ENCODE assay signal across 8 cellular contexts in genomic region chr6:28335564-28336283, GRCh38. TPM values are rescaled to one million over a fixed set of nuclear protein-coding genes. Genes with fewer than 3 reads are reported as not detected.
DNase-seq lines count a peak whose midpoint lies in the region; ATAC-seq and TF ChIP-seq lines count a peak whose summit lies in the region.

Gene ZSCAN31, minus strand, starts transcription at chr6:28336148. Its CDS starts 6,465 bp downstream, at chr6:28329683.

- peaks cover 0 to 11% of the 10 kb centered on the region in 2 donors for H3K27me3 Mint-ChIP-seq in natural killer cell (ENCODE audit: low read depth in 2 of 2)

- H3K9me3 Mint-ChIP-seq in natural killer cell = peaks cover 0 to 7% of the 10 kb centered on the region in 2 donors

- peak within 1 kb of the TSS; percentile 81 for H3K4me3 ChIP-seq in Jurkat, Clone E6-1 (ENCODE audit: low read length)
- peak within 1 kb of the TSS; percentile 75 for H3K4me3 ChIP-seq in fibroblast of the aortic adventitia (ENCODE audit: low read depth, low read length)

- TF ChIP-seq CTCF in fibroblast of the aortic adventitia (IDR thresholded peaks at IDR 0.05; ENCODE audit: insufficient read depth, low read length) (no peak), natural killer cell (IDR thresholded peaks at IDR 0.05) (no peak)

- intact Hi-C loops in natural killer cell (cut with micrococcal nuclease) = loop anchor here (1.0 to 5.0 kb wide), 6 partner anchors 14 to 497 kb away; partner anchors contain the start of genes ZKSCAN3, ZKSCAN4, ZNF165 and ZSCAN26

- H3K4me3 Mint-ChIP-seq in natural killer cell = no peak within 1 kb of the TSS

- peaks cover 0 to 15% of the 10 kb centered on the region in 2 donors for H3K4me1 Mint-ChIP-seq in natural killer cell

- H3K27ac Mint-ChIP-seq in natural killer cell = no peak within 1 kb of the TSS

- peaks cover 4% of the 10 kb centered on the region for H3K36me3 Mint-ChIP-seq in natural killer cell

- DNase-seq in DMS 273 (lab: John Stamatoyannopoulos, UW; ENCODE audit: unreplicated experiment) (peak; percentile 98), RKO (ENCODE audit: low spot score) (peak; percentile 99), fibroblast of the aortic adventitia (ENCODE audit: low read depth) (peak; percentile 98), natural killer cell (peak; percentile 78)
- peak; percentile 91 for DNase-seq in Jurkat, Clone E6-1 (ENCODE audit: low read depth, low spot score)
- DNase-seq in activated effector memory CD4-positive, alpha-beta T cell treated with Interleukin-2 at 50 U/mL for 16 hours = peak; percentile 70
- DNase-seq in stimulated activated naive CD4-positive, alpha-beta T cell treated with Interleukin-2 at 50 U/mL for 16 hours (lab: John Stamatoyannopoulos, UW) = peak; percentile 76

- ATAC-seq in GM21576 (IDR thresholded peaks at IDR 0.05; ENCODE audit: unreplicated experiment) = peak; percentile 80
- ATAC-seq in natural killer cell = peak; percentile 86 to 95 (median 89)

RNA-seq across cellular contexts. Expression of gene ZSCAN31, which starts in this region (rescaled TPM):
- 5.6 TPM for polyA plus RNA-seq in Jurkat, Clone E6-1 (2012; ENCODE audit: insufficient read depth, insufficient read length)
- 13.9 and 31.2 TPM in 2 replicates for total RNA-seq in fibroblast of the aortic adventitia (ENCODE audit: low replicate concordance)
- 1 to 10 TPM in 1 of 3 donors, under 1 TPM in 2; 0.65 to 2.2 (median 0.72) TPM for total RNA-seq in natural killer cell

Comparison
In these comparisons a context has a peak if more than half of its experiments do, and no peak if none do; other contexts are left out.
1. Peak in every context shown above with its lines: DNase-seq, ATAC-seq and H3K4me3 ChIP-seq.